In the genomic region with DNA sequence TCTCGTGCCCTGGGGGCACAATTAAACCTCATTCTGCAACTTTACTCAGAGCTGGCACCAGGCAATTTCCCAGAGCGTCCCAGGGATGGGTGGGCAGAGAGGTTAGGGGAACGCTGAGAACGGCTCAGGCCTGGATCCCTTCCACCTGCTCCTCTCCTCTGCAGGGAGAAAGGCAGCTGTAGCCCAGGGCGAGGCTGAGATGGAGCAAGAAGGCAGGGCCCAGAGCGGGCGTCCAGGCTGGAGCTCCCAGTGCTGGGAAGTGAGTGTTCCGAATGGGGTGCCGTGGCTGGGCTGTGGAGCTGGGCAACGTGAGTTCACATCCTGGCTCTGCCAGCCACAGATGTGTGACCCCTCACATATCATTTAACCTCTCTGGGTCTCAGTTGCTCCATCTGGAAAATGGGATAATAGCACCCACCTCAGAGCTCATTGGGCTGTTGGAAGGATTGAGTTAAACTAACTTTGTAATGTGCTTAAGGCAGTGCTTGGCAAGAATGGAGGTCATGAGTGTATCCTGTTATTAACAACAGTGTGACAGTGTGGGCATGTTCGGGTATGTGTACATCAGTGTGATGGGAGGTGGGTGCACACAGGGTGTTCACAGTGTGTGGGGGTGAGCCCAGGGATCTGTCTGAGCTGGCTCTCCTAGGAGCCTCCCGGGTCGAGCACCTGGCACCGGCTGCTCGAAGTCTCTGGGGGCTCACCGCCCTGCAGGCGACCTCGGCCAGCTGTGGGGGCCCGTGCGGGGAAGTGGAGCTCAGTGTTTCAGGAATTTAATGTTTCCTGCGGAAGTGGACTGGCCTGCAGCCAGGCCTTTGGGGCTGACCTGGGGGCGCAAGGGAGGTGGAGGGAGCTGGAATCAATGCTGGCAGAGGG, we compare ENCODE assay signal across 12 cellular contexts. TPM values are rescaled to one million over a fixed set of nuclear protein-coding genes. Genes with fewer than 3 reads are reported as not detected.
DNase-seq lines count a peak whose midpoint lies in the region; ATAC-seq and TF ChIP-seq lines count a peak whose summit lies in the region.
"Had no signal": no experiment of that assay in that cellular context is flagged by ENCODE, and none has a peak within 500 bp of the region (broad histone marks: within the 10 kb centered on the region; RNA-seq: fewer than 3 reads in every experiment).

No MANE protein-coding gene starts in this region.

- H3K36me3 Mint-ChIP-seq in CD8-positive, alpha-beta T cell = peaks cover 16% of the 10 kb centered on the region
- peaks cover 6% of the 10 kb centered on the region for H3K36me3 Mint-ChIP-seq in effector memory CD8-positive, alpha-beta T cell (ENCODE audit: insufficient read depth)
- peaks cover 8% of the 10 kb centered on the region for H3K36me3 Mint-ChIP-seq in neural progenitor cell

- POLR2A ChIA-PET in CD8-positive, alpha-beta T cell (lab: Charles Lee) = interaction anchor here (1.4 to 1.7 kb wide), 2 partner anchors 147 to 165 kb away, joined by 4 to 5 read pairs; no protein-coding TSS in a partner anchor

- H3K36me3 ChIP-seq in CD8-positive, alpha-beta T cell (ENCODE audit: insufficient read depth, low read length) = peaks cover 7% of the 10 kb centered on the region
- no peaks in the 10 kb centered on the region for H3K36me3 ChIP-seq in neural progenitor cell
- H3K36me3 ChIP-seq in H7 (replicated peaks; ENCODE audit: control insufficient read depth, insufficient read depth, low read length) = peaks cover 1% of the 10 kb centered on the region; the same call in 1 of the 2 replicates

- no peak for ATAC-seq in CD8-positive, alpha-beta T cell
- no peak for ATAC-seq in effector memory CD8-positive, alpha-beta T cell (replicated peaks)

- H3K27me3 Mint-ChIP-seq in CD8-positive, alpha-beta T cell (ENCODE audit: low read depth) = peaks cover 10% of the 10 kb centered on the region
- H3K27me3 Mint-ChIP-seq in effector memory CD8-positive, alpha-beta T cell = peaks cover 6 to 10% of the 10 kb centered on the region in 2 donors
- peaks cover 4% of the 10 kb centered on the region for H3K27me3 Mint-ChIP-seq in neural progenitor cell (ENCODE audit: insufficient read depth, low read depth)

- peaks cover 9% of the 10 kb centered on the region for H3K4me1 Mint-ChIP-seq in CD8-positive, alpha-beta T cell (ENCODE audit: low read depth)
- peaks cover 15 to 23% of the 10 kb centered on the region in 2 donors for H3K4me1 Mint-ChIP-seq in effector memory CD8-positive, alpha-beta T cell (ENCODE audit: low read depth in 2 of 2)
- H3K4me1 Mint-ChIP-seq in neural progenitor cell = peaks cover 18% of the 10 kb centered on the region

- no peak for TF ChIP-seq CTCF in CD8-positive, alpha-beta T cell (IDR thresholded peaks at IDR 0.05)
- TF ChIP-seq CTCF in neural progenitor cell (IDR thresholded peaks at IDR 0.05) = no peak

- peaks cover 17% of the 10 kb centered on the region for H3K4me1 ChIP-seq in CD8-positive, alpha-beta T cell (ENCODE audit: insufficient read depth, low read length)
- H3K4me1 ChIP-seq in neural progenitor cell = peaks cover 26% of the 10 kb centered on the region

- H3K4me2 ChIP-seq in neural progenitor cell = no peak overlapping the region

- H4K20me1 ChIP-seq in neural progenitor cell (ENCODE audit: low read depth) = peaks cover 71% of the 10 kb centered on the region

- H3K27ac ChIP-seq in CD8-positive, alpha-beta T cell (ENCODE audit: low read depth, low read length) = no peak overlapping the region
- H3K27ac ChIP-seq in neural progenitor cell = no peak overlapping the region

- CTCF ChIA-PET in CD8-positive, alpha-beta T cell (lab: Charles Lee) = interaction anchor here (0.8 to 5.4 kb wide), 20 partner anchors 11 to 263 kb away, joined by 3 to 107 read pairs (median 4); a partner anchor contains a TSS

- H2AFZ ChIP-seq in neural progenitor cell (replicated peaks) = no peak overlapping the region

- DNase-seq in CD8-positive, alpha-beta T cell = no peak
- DNase-seq in NCI-H1092 treated with DMSO at 0.1 percent for 48 hours (lab: John Stamatoyannopoulos, UW) (peak; percentile 30), neural progenitor cell (ENCODE audit: low spot score) (no peak), H7 (no peak), NCI-H1436 treated with DMSO at 0.1 percent for 48 hours (lab: John Stamatoyannopoulos, UW) (no peak), NOMO-1 (lab: John Stamatoyannopoulos, UW; ENCODE audit: unreplicated experiment in 2 of 2) (no peak)
- no peak for DNase-seq in effector memory CD8-positive, alpha-beta T cell
- DNase-seq in activated CD4-positive, alpha-beta T cell treated with anti-CD3 and anti-CD28 coated beads for 4 hours = no peak
- DNase-seq: Calu3; central memory CD4-positive, alpha-beta T cell; stomach had no signal

- no peaks in the 10 kb centered on the region for H3K79me2 ChIP-seq in neural progenitor cell (ENCODE audit: low read depth)

- no peak overlapping the region for H3K4me3 ChIP-seq in CD8-positive, alpha-beta T cell (ENCODE audit: low read depth, low read length)
- no peak overlapping the region for H3K4me3 ChIP-seq in neural progenitor cell
- no peak overlapping the region for H3K4me3 ChIP-seq in H7 (ENCODE audit: insufficient read depth, low read depth, low read length)

- no peak overlapping the region for H3K27ac Mint-ChIP-seq in CD8-positive, alpha-beta T cell
- peak overlapping the region in 1 of 2 donors; percentile 46 for H3K27ac Mint-ChIP-seq in effector memory CD8-positive, alpha-beta T cell
- H3K27ac Mint-ChIP-seq in neural progenitor cell = no peak overlapping the region

- H3K9me3 Mint-ChIP-seq in CD8-positive, alpha-beta T cell = no peaks in the 10 kb centered on the region
- no peaks in the 10 kb centered on the region for H3K9me3 Mint-ChIP-seq in effector memory CD8-positive, alpha-beta T cell
- H3K9me3 Mint-ChIP-seq in neural progenitor cell = no peaks in the 10 kb centered on the region

- intact Hi-C loops in CD8-positive, alpha-beta T cell (cut with DNase I, micrococcal nuclease) = loop anchor here (2.0 to 5.0 kb wide), 3 partner anchors 233 to 301 kb away; a partner anchor contains a TSS

- no peaks in the 10 kb centered on the region for H3K9me3 ChIP-seq in CD8-positive, alpha-beta T cell (ENCODE audit: low read length)
- no peaks in the 10 kb centered on the region for H3K9me3 ChIP-seq in neural progenitor cell (ENCODE audit: low read depth)
- H3K9me3 ChIP-seq: stomach had no signal

- H3F3A ChIP-seq in neural progenitor cell (ENCODE audit: low read depth) = peaks cover 64% of the 10 kb centered on the region

- no peak overlapping the region for H3K9ac ChIP-seq in neural progenitor cell

- peaks cover under 1% of the 10 kb centered on the region for H3K27me3 ChIP-seq in CD8-positive, alpha-beta T cell (ENCODE audit: insufficient read depth, low read length)
- H3K27me3 ChIP-seq in neural progenitor cell (peaks cover 58% of the 10 kb centered on the region), H7 (ENCODE audit: control insufficient read depth, insufficient read depth, low read length) (peaks cover 12% of the 10 kb centered on the region)

- peak overlapping the region; percentile 58 for H3K4me3 Mint-ChIP-seq in CD8-positive, alpha-beta T cell
- H3K4me3 Mint-ChIP-seq in effector memory CD8-positive, alpha-beta T cell = peak overlapping the region; percentile 27 to 62
- H3K4me3 Mint-ChIP-seq in neural progenitor cell = peak overlapping the region; percentile 65

RNA-seq across cellular contexts. Expression of a gene that starts 15.6 kb away (rescaled TPM):
- 10 to 100 TPM; 67.2 to 68.7 TPM for total RNA-seq in CD8-positive, alpha-beta T cell
- 51.3 and 84.8 TPM in 2 replicates for total RNA-seq in neural progenitor cell (ENCODE audit: low replicate concordance)
- total RNA-seq in H7 (2014; rRNA removed; shearing (Covaris generic)) = 76.6 and 77.4 TPM in 2 replicates

RNA-seq across cellular contexts. Expression of a gene that starts 27.4 kb away (rescaled TPM):
- total RNA-seq in CD8-positive, alpha-beta T cell = 100 to 1,000 TPM in 1 of 2 experiments, 10 to 100 TPM in 1; 97.6 to 111 TPM
- 86.0 and 337 TPM in 2 replicates for total RNA-seq in neural progenitor cell (ENCODE audit: low replicate concordance)
- total RNA-seq in H7 (2014; rRNA removed; shearing (Covaris generic)) = 836 and 1,175 TPM in 2 replicates

RNA-seq across cellular contexts. Expression of a gene that starts 33.9 kb away (rescaled TPM):
- total RNA-seq in CD8-positive, alpha-beta T cell = not detected
- total RNA-seq in neural progenitor cell (ENCODE audit: low replicate concordance) = 0.11 and 0.12 TPM in 2 replicates
- total RNA-seq in H7 (2014; rRNA removed; shearing (Covaris generic)) = 0.94 and 1.7 TPM in 2 replicates
- total RNA-seq: LHCN-M2 had no signal
